ENCODE assay signal across 2 cellular contexts in genomic region chr11:12693485-12694181, GRCh38.
TF ChIP-seq lines count a peak whose summit lies in the region.

No MANE protein-coding gene starts in this region.

TF ChIP-seq in A549, 52 proteins besides CTCF, POLR2A, EP300 and RAD21 (continued from another document and continues in another):
- TF ChIP-seq HES2 (IDR thresholded peaks at IDR 0.05): no peak
- peak; percentile 75; the same call in 1 of the 2 replicates for TF ChIP-seq FOSB (CRISPR knock-in tag; IDR thresholded peaks at IDR 0.05)
- TF ChIP-seq CBX2 (IDR thresholded peaks at IDR 0.05; ENCODE audit: borderline replicate concordance, low read depth): no peak
- no peak for TF ChIP-seq NFE2L2 (conservative IDR thresholded peaks at IDR 0.05; ENCODE audit: low read length)
- no peak for TF ChIP-seq NR3C1 (IDR thresholded peaks at IDR 0.05)
- no peak for TF ChIP-seq CHD2 (IDR thresholded peaks at IDR 0.05; ENCODE audit: low read length, partially characterized antibody)
- no peak for TF ChIP-seq RFX5 (IDR thresholded peaks at IDR 0.05)
- 0 out of 2 replicates have a peak, but pooled peaks have one; percentile 41 for TF ChIP-seq ZSCAN20 (CRISPR knock-in tag; IDR thresholded peaks at IDR 0.05)
- TF ChIP-seq MAX (IDR thresholded peaks at IDR 0.05): peak; percentile 65; the same call in 1 of the 2 replicates
- TF ChIP-seq ZNF302 (CRISPR knock-in tag; IDR thresholded peaks at IDR 0.05): no peak
- TF ChIP-seq HOXA7 (CRISPR knock-in tag; IDR thresholded peaks at IDR 0.05): peak; percentile 71; the same call in 1 of the 2 replicates
- TF ChIP-seq FOXS1 (CRISPR knock-in tag; IDR thresholded peaks at IDR 0.05): no peak
- TF ChIP-seq PBX3 (IDR thresholded peaks at IDR 0.05): 0 out of 2 replicates have a peak, but pooled peaks have one; percentile 36
- no peak for TF ChIP-seq KDM1A (IDR thresholded peaks at IDR 0.05; ENCODE audit: low read depth)
- TF ChIP-seq HDAC2 (IDR thresholded peaks at IDR 0.05): no peak
- TF ChIP-seq HMGXB4 (CRISPR knock-in tag; IDR thresholded peaks at IDR 0.05; ENCODE audit: borderline replicate concordance): no peak
- no peak for TF ChIP-seq NPAS2 (CRISPR knock-in tag; IDR thresholded peaks at IDR 0.05; ENCODE audit: borderline replicate concordance)
- TF ChIP-seq HEYL (CRISPR knock-in tag; IDR thresholded peaks at IDR 0.05): peak; percentile 79; the same call in 1 of the 2 replicates
- TF ChIP-seq BCL3 (IDR thresholded peaks at IDR 0.05): no peak
- TF ChIP-seq BHLHE40 (IDR thresholded peaks at IDR 0.05; ENCODE audit: low read depth, low read length): no peak
- TF ChIP-seq FOSL2 (IDR thresholded peaks at IDR 0.05): peak; percentile 91
- TF ChIP-seq FOSL2 (CRISPR knock-in tag; IDR thresholded peaks at IDR 0.05): peak; percentile 93
- no peak for TF ChIP-seq TP53 (CRISPR knock-in tag; IDR thresholded peaks at IDR 0.05)
- TF ChIP-seq ATOH8 (CRISPR knock-in tag; IDR thresholded peaks at IDR 0.05; ENCODE audit: low read depth): no peak
- 0 out of 2 replicates have a peak, but pooled peaks have one; percentile 25 for TF ChIP-seq EHF (CRISPR knock-in tag; IDR thresholded peaks at IDR 0.05)
- peak; percentile 83 for TF ChIP-seq JUNB (IDR thresholded peaks at IDR 0.05)
- TF ChIP-seq RARB (CRISPR knock-in tag; IDR thresholded peaks at IDR 0.05): peak; percentile 44; the same call in 1 of the 2 replicates
- TF ChIP-seq USF2 (IDR thresholded peaks at IDR 0.05): peak; percentile 30; the same call in 1 of the 2 replicates
- peak; percentile 74; the same call in 1 of the 2 replicates for TF ChIP-seq GATA3 (IDR thresholded peaks at IDR 0.05; ENCODE audit: borderline replicate concordance)
- no peak for TF ChIP-seq RCOR1 (IDR thresholded peaks at IDR 0.05; ENCODE audit: low read depth, low read length)
- TF ChIP-seq POLR2AphosphoS2 (conservative IDR thresholded peaks at IDR 0.05; ENCODE audit: low read length): no peak
- peak in 1 of 2 experiments; percentile 34; a peak in 1 of 4 replicates for TF ChIP-seq CEBPB (IDR thresholded peaks at IDR 0.05)

TF ChIP-seq in HCT116, 20 proteins besides CTCF, POLR2A, EP300 and RAD21:
- TF ChIP-seq REST (IDR thresholded peaks at IDR 0.05; ENCODE audit: low read depth): no peak
- TF ChIP-seq ELF1 (IDR thresholded peaks at IDR 0.05; ENCODE audit: borderline replicate concordance, low read depth): no peak; the same call in 1 of the 2 replicates
- TF ChIP-seq ZFX (IDR thresholded peaks at IDR 0.05): no peak
- TF ChIP-seq SP1 (IDR thresholded peaks at IDR 0.05; ENCODE audit: low read depth): peak; percentile 98
- TF ChIP-seq POLR2AphosphoS5 (IDR thresholded peaks at IDR 0.05; ENCODE audit: low read depth, low read length): peak; percentile 79
- TF ChIP-seq EGR1 (IDR thresholded peaks at IDR 0.05; ENCODE audit: low read depth): 0 out of 2 replicates have a peak, but pooled peaks have one; percentile 33
- no peak for TF ChIP-seq EZH2phosphoT487 (IDR thresholded peaks at IDR 0.05; ENCODE audit: borderline replicate concordance)
- TF ChIP-seq EZH2 (IDR thresholded peaks at IDR 0.05): no peak
- peak; percentile 87 for TF ChIP-seq SIN3A (IDR thresholded peaks at IDR 0.05; ENCODE audit: low read depth)
- TF ChIP-seq ZNF274 (IDR thresholded peaks at IDR 0.05; ENCODE audit: low read depth, low read length): no peak
- peak; percentile 77; the same call in 1 of the 2 replicates for TF ChIP-seq SRF (IDR thresholded peaks at IDR 0.05; ENCODE audit: low read depth)
- TF ChIP-seq JUND (IDR thresholded peaks at IDR 0.05): peak; percentile 98
- TF ChIP-seq CBX3 (IDR thresholded peaks at IDR 0.05; ENCODE audit: low read depth): peak; percentile 89
- peak; percentile 7 for TF ChIP-seq YY1 (IDR thresholded peaks at IDR 0.05; ENCODE audit: extremely low read depth, insufficient replicate concordance, low read depth, low read length)
- TF ChIP-seq ATF3 (IDR thresholded peaks at IDR 0.05): no peak; the same call in 1 of the 2 replicates
- peak; percentile 88 for TF ChIP-seq TCF7L2 (IDR thresholded peaks at IDR 0.05; ENCODE audit: borderline replicate concordance, extremely low read depth, insufficient read depth, insufficient read length)
- no peak for TF ChIP-seq ZBTB33 (IDR thresholded peaks at IDR 0.05; ENCODE audit: extremely low read depth, insufficient replicate concordance, low read length)
- peak; percentile 65 for TF ChIP-seq MAX (IDR thresholded peaks at IDR 0.05)
- TF ChIP-seq CEBPB (IDR thresholded peaks at IDR 0.05; ENCODE audit: low read depth): peak; percentile 73
- TF ChIP-seq FOSL1 (IDR thresholded peaks at IDR 0.05; ENCODE audit: low read depth): peak; percentile 97
